In genomic region chr2:54092940-54093339, GRCh38 we compare ENCODE assay signal across 11 cellular contexts. TPM values are rescaled to one million over a fixed set of nuclear protein-coding genes. Genes with fewer than 3 reads are reported as not detected.
DNase-seq lines count a peak whose midpoint lies in the region; ATAC-seq, FAIRE-seq and TF ChIP-seq lines count a peak whose summit lies in the region.
"Had no signal": no experiment of that assay in that cellular context is flagged by ENCODE, and none has a peak within 500 bp of the region (broad histone marks: within the 10 kb centered on the region; RNA-seq: fewer than 3 reads in every experiment).

No MANE protein-coding gene starts in this region.

- no peak for DNase-seq in GM12891 (ENCODE audit: insufficient read length, low spot score)
- no peak for DNase-seq in activated CD4-positive, alpha-beta memory T cell treated with anti-CD3 and anti-CD28 coated beads for 36 hours
- no peak for DNase-seq in activated gamma-delta T cell (lab: John Stamatoyannopoulos, UW)
- DNase-seq in NCI-H1417 treated with DMSO at 0.1 percent for 48 hours (lab: John Stamatoyannopoulos, UW): no peak
- no peak for DNase-seq in NCI-H1105 (lab: John Stamatoyannopoulos, UW)
- no peak for DNase-seq in cerebellar cortex (ENCODE audit: low spot score)
- DNase-seq: cerebellar nuclear complex, DMS 273 treated with DMSO at 0.1 percent for 48 hours, posterior cingulate gyrus had no signal

- ATAC-seq in GM19397 (IDR thresholded peaks at IDR 0.05; ENCODE audit: unreplicated experiment): peak; percentile 55
- peak; percentile 48 for ATAC-seq in HG03060 (IDR thresholded peaks at IDR 0.05; ENCODE audit: low read depth, unreplicated experiment)

- CTCF ChIA-PET in activated CD4-positive, alpha-beta memory T cell treated with anti-CD3 and anti-CD28 coated beads for 36 hours (lab: Charles Lee): interaction anchor here (1.3 kb wide), 1 partner anchor 9 kb away, joined by 5 read pairs; no protein-coding TSS in a partner anchor

- no peak overlapping the region for H3K4me3 Mint-ChIP-seq in activated CD4-positive, alpha-beta memory T cell treated with anti-CD3 and anti-CD28 coated beads for 36 hours

- H3K27me3 Mint-ChIP-seq in activated CD4-positive, alpha-beta memory T cell treated with anti-CD3 and anti-CD28 coated beads for 36 hours: no peaks in the 10 kb centered on the region

- intact Hi-C loops in activated CD4-positive, alpha-beta memory T cell treated with anti-CD3 and anti-CD28 coated beads for 36 hours (cut with micrococcal nuclease): no loop called here

- peak overlapping the region; percentile 55 for H3K27ac Mint-ChIP-seq in activated CD4-positive, alpha-beta memory T cell treated with anti-CD3 and anti-CD28 coated beads for 36 hours

- POLR2A ChIA-PET in activated CD4-positive, alpha-beta memory T cell treated with anti-CD3 and anti-CD28 coated beads for 36 hours (lab: Charles Lee): no interaction called here

- TF ChIP-seq POLR2A in GM12891 (IDR thresholded peaks at IDR 0.05; ENCODE audit: low read depth, low read length): no peak

- FAIRE-seq in GM12891 (lab: Jason Lieb, UNC): peak; percentile 74

- no peaks in the 10 kb centered on the region for H3K36me3 Mint-ChIP-seq in activated CD4-positive, alpha-beta memory T cell treated with anti-CD3 and anti-CD28 coated beads for 36 hours

- no peaks in the 10 kb centered on the region for H3K9me3 Mint-ChIP-seq in activated CD4-positive, alpha-beta memory T cell treated with anti-CD3 and anti-CD28 coated beads for 36 hours

- H3K4me1 Mint-ChIP-seq in activated CD4-positive, alpha-beta memory T cell treated with anti-CD3 and anti-CD28 coated beads for 36 hours (ENCODE audit: low read depth): peaks cover 23% of the 10 kb centered on the region

TF ChIP-seq in GM12891, 5 proteins besides CTCF, POLR2A, EP300 and RAD21:
- TF ChIP-seq POLR2AphosphoS5 (IDR thresholded peaks at IDR 0.05; ENCODE audit: low read depth, low read length): no peak
- TF ChIP-seq SPI1 (IDR thresholded peaks at IDR 0.05; ENCODE audit: low read depth, low read length): 0 out of 2 replicates have a peak, but pooled peaks have one; percentile 9

RNA-seq across cellular contexts. Expression of gene ACYP2, which starts 22.5 kb away (rescaled TPM):
- 10.7 TPM for polyA plus RNA-seq in GM12891 (2012; ENCODE audit: low read depth, missing spikeins)
- total RNA-seq in activated CD4-positive, alpha-beta memory T cell treated with anti-CD3 and anti-CD28 coated beads for 36 hours: 1 to 10 TPM; 5.6 to 6.4 TPM
